Comparison of ENCODE assay signal across 1 cellular context in the genomic region with DNA sequence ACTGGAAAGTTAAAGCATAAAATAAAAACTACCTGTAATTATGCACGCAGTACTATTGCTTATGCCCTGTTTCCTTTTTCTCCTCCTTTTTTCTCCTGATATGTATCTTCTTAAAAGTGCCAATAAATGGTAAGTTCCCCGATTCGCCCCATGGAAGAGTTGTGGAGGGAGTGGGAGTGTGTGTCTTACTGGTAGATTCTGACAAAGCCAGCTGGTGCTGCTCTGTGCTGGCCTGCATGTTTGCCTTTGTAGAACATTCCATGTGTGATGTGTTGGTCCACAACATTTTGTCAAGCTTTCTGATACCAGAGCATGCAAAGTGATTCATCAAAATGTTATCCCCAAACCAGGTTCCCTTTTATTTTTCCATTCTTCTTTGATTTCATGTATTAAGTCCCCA.
TF ChIP-seq lines count a peak whose summit lies in the region.

No MANE protein-coding gene starts in this region.

TF ChIP-seq in H1, 55 proteins besides CTCF, POLR2A, EP300 and RAD21:
- TF ChIP-seq, protein P1, sequence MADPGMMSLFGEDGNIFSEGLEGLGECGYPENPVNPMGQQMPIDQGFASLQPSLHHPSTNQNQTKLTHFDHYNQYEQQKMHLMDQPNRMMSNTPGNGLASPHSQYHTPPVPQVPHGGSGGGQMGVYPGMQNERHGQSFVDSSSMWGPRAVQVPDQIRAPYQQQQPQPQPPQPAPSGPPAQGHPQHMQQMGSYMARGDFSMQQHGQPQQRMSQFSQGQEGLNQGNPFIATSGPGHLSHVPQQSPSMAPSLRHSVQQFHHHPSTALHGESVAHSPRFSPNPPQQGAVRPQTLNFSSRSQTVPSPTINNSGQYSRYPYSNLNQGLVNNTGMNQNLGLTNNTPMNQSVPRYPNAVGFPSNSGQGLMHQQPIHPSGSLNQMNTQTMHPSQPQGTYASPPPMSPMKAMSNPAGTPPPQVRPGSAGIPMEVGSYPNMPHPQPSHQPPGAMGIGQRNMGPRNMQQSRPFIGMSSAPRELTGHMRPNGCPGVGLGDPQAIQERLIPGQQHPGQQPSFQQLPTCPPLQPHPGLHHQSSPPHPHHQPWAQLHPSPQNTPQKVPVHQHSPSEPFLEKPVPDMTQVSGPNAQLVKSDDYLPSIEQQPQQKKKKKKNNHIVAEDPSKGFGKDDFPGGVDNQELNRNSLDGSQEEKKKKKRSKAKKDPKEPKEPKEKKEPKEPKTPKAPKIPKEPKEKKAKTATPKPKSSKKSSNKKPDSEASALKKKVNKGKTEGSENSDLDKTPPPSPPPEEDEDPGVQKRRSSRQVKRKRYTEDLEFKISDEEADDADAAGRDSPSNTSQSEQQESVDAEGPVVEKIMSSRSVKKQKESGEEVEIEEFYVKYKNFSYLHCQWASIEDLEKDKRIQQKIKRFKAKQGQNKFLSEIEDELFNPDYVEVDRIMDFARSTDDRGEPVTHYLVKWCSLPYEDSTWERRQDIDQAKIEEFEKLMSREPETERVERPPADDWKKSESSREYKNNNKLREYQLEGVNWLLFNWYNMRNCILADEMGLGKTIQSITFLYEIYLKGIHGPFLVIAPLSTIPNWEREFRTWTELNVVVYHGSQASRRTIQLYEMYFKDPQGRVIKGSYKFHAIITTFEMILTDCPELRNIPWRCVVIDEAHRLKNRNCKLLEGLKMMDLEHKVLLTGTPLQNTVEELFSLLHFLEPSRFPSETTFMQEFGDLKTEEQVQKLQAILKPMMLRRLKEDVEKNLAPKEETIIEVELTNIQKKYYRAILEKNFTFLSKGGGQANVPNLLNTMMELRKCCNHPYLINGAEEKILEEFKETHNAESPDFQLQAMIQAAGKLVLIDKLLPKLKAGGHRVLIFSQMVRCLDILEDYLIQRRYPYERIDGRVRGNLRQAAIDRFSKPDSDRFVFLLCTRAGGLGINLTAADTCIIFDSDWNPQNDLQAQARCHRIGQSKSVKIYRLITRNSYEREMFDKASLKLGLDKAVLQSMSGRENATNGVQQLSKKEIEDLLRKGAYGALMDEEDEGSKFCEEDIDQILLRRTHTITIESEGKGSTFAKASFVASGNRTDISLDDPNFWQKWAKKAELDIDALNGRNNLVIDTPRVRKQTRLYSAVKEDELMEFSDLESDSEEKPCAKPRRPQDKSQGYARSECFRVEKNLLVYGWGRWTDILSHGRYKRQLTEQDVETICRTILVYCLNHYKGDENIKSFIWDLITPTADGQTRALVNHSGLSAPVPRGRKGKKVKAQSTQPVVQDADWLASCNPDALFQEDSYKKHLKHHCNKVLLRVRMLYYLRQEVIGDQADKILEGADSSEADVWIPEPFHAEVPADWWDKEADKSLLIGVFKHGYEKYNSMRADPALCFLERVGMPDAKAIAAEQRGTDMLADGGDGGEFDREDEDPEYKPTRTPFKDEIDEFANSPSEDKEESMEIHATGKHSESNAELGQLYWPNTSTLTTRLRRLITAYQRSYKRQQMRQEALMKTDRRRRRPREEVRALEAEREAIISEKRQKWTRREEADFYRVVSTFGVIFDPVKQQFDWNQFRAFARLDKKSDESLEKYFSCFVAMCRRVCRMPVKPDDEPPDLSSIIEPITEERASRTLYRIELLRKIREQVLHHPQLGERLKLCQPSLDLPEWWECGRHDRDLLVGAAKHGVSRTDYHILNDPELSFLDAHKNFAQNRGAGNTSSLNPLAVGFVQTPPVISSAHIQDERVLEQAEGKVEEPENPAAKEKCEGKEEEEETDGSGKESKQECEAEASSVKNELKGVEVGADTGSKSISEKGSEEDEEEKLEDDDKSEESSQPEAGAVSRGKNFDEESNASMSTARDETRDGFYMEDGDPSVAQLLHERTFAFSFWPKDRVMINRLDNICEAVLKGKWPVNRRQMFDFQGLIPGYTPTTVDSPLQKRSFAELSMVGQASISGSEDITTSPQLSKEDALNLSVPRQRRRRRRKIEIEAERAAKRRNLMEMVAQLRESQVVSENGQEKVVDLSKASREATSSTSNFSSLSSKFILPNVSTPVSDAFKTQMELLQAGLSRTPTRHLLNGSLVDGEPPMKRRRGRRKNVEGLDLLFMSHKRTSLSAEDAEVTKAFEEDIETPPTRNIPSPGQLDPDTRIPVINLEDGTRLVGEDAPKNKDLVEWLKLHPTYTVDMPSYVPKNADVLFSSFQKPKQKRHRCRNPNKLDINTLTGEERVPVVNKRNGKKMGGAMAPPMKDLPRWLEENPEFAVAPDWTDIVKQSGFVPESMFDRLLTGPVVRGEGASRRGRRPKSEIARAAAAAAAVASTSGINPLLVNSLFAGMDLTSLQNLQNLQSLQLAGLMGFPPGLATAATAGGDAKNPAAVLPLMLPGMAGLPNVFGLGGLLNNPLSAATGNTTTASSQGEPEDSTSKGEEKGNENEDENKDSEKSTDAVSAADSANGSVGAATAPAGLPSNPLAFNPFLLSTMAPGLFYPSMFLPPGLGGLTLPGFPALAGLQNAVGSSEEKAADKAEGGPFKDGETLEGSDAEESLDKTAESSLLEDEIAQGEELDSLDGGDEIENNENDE (IDR thresholded peaks at IDR 0.05; ENCODE audit: insufficient replicate concordance, low read length), result no peak
- no peak for TF ChIP-seq JUN (IDR thresholded peaks at IDR 0.05; ENCODE audit: low read depth, low read length)
- no peak for TF ChIP-seq JUND (IDR thresholded peaks at IDR 0.05; ENCODE audit: low read length)
- no peak for TF ChIP-seq SIRT6 (IDR thresholded peaks at IDR 0.05; ENCODE audit: low read length)
- TF ChIP-seq KDM5A (IDR thresholded peaks at IDR 0.05; ENCODE audit: low read length), result no peak
- TF ChIP-seq ZNF274 (IDR thresholded peaks at IDR 0.05; ENCODE audit: borderline replicate concordance, extremely low read depth, low read length), result no peak
- no peak for TF ChIP-seq SP1 (IDR thresholded peaks at IDR 0.05; ENCODE audit: low read depth, low read length)
- no peak for TF ChIP-seq CBX8 (IDR thresholded peaks at IDR 0.05; ENCODE audit: borderline replicate concordance, low read depth, low read length)
- no peak for TF ChIP-seq KDM4A (IDR thresholded peaks at IDR 0.05; ENCODE audit: low read depth, low read length, severe bottlenecking)
- TF ChIP-seq, protein P2, sequence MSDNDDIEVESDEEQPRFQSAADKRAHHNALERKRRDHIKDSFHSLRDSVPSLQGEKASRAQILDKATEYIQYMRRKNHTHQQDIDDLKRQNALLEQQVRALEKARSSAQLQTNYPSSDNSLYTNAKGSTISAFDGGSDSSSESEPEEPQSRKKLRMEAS (IDR thresholded peaks at IDR 0.05), result no peak
- no peak for TF ChIP-seq RXRA (IDR thresholded peaks at IDR 0.05; ENCODE audit: insufficient read depth, low read depth, low read length)
- TF ChIP-seq BACH1 (IDR thresholded peaks at IDR 0.05; ENCODE audit: low read length), result no peak
- no peak for TF ChIP-seq TBP (IDR thresholded peaks at IDR 0.05; ENCODE audit: low read depth, low read length)
- TF ChIP-seq GTF2F1 (IDR thresholded peaks at IDR 0.05; ENCODE audit: borderline replicate concordance, low read depth, low read length), result no peak
- TF ChIP-seq CREB1 (IDR thresholded peaks at IDR 0.05), result no peak
- TF ChIP-seq CTBP2 (IDR thresholded peaks at IDR 0.05; ENCODE audit: borderline replicate concordance, insufficient read depth, insufficient read length, low read length), result no peak
- no peak for TF ChIP-seq SP4 (IDR thresholded peaks at IDR 0.05; ENCODE audit: low read length)
- no peak for TF ChIP-seq EZH2 (IDR thresholded peaks at IDR 0.05; ENCODE audit: low read depth, low read length, severe bottlenecking)
- no peak for TF ChIP-seq TAF1 (IDR thresholded peaks at IDR 0.05; ENCODE audit: low read depth, low read length)
